Comparison of ENCODE assay signal across 1 cellular context in genomic region chr1:234558186-234558836, GRCh38.
TF ChIP-seq lines count a peak whose summit lies in the region.

No MANE protein-coding gene starts in this region.

TF ChIP-seq in K562, 482 proteins besides CTCF, POLR2A, EP300 and RAD21 (continued from another document and continues in another):
- TF ChIP-seq SMAD1 (IDR thresholded peaks at IDR 0.05; ENCODE audit: low read depth, low read length, partially characterized antibody) (no peak), KLF13 (tag; IDR thresholded peaks at IDR 0.05; ENCODE audit: borderline replicate concordance, low read depth) (no peak), CSDE1 (IDR thresholded peaks at IDR 0.05) (no peak), XRCC5 (IDR thresholded peaks at IDR 0.05; ENCODE audit: low read depth, low read length) (no peak), SRSF1 (IDR thresholded peaks at IDR 0.05; ENCODE audit: low read depth, low read length) (no peak), NFRKB (IDR thresholded peaks at IDR 0.05; ENCODE audit: low read depth) (no peak), CBX8 (IDR thresholded peaks at IDR 0.05; ENCODE audit: borderline replicate concordance, extremely low read depth, low read depth, low read length, poor library complexity, severe bottlenecking) (no peak), MCM3 (IDR thresholded peaks at IDR 0.05) (no peak), TAF15 (IDR thresholded peaks at IDR 0.05; ENCODE audit: low read depth, low read length) (no peak), ARID1B (IDR thresholded peaks at IDR 0.05) (peak; percentile 87), ID3 (CRISPR knock-in tag; IDR thresholded peaks at IDR 0.05) (no peak), ID3 (tag; IDR thresholded peaks at IDR 0.05) (no peak), PCBP2 (IDR thresholded peaks at IDR 0.05; ENCODE audit: low read depth, low read length, poor library complexity, severe bottlenecking) (no peak), SOX6 (IDR thresholded peaks at IDR 0.05) (peak; percentile 79), NR4A1 (CRISPR knock-in tag; IDR thresholded peaks at IDR 0.05) (no peak), NR4A1 (tag; IDR thresholded peaks at IDR 0.05) (no peak), NCOR1 (IDR thresholded peaks at IDR 0.05) (peak; percentile 74), CTBP1 (IDR thresholded peaks at IDR 0.05; ENCODE audit: borderline replicate concordance) (peak; percentile 67), MAFG (tag; conservative IDR thresholded peaks at IDR 0.05) (no peak), NELFE (IDR thresholded peaks at IDR 0.05; ENCODE audit: insufficient read depth, insufficient read length) (no peak), WHSC1 (IDR thresholded peaks at IDR 0.05; ENCODE audit: low read length) (no peak), ZNF146 (CRISPR knock-in tag; IDR thresholded peaks at IDR 0.05; ENCODE audit: unreplicated experiment) (no peak), ILF3 (IDR thresholded peaks at IDR 0.05; ENCODE audit: borderline replicate concordance) (no peak), ZNF592 (IDR thresholded peaks at IDR 0.05) (0 out of 2 replicates have a peak, but pooled peaks have one; percentile 40), TFE3 (CRISPR knock-in tag; IDR thresholded peaks at IDR 0.05) (no peak), BCLAF1 (IDR thresholded peaks at IDR 0.05; ENCODE audit: borderline replicate concordance in 1 of 2, control insufficient read depth in 1 of 2, low read depth in 2 of 2, low read length in 1 of 2) (no peak), MED1 (CRISPR knock-in tag; IDR thresholded peaks at IDR 0.05; ENCODE audit: borderline replicate concordance) (no peak), DPF2 (IDR thresholded peaks at IDR 0.05) (peak; percentile 72), RERE (CRISPR knock-in tag; IDR thresholded peaks at IDR 0.05; ENCODE audit: borderline replicate concordance) (no peak), ZNF354B (CRISPR knock-in tag; IDR thresholded peaks at IDR 0.05) (no peak), ZBTB9 (CRISPR knock-in tag; IDR thresholded peaks at IDR 0.05) (0 out of 2 replicates have a peak, but pooled peaks have one; percentile 46), TRIM24 (IDR thresholded peaks at IDR 0.05) (peak; percentile 31 to 71; a peak in 3 of 4 replicates), SAP30 (IDR thresholded peaks at IDR 0.05; ENCODE audit: borderline replicate concordance, insufficient read depth, low read depth, low read length, poor library complexity, severe bottlenecking) (no peak), FUS (optimal IDR thresholded peaks at IDR 0.05; ENCODE audit: low read depth, low read length) (no peak), HNRNPL (IDR thresholded peaks at IDR 0.05; ENCODE audit: low read depth, low read length) (no peak), U2AF1 (optimal IDR thresholded peaks at IDR 0.05; ENCODE audit: low read depth, low read length) (no peak), MAX (CRISPR knock-in tag; IDR thresholded peaks at IDR 0.05) (no peak), FOXJ2 (tag; IDR thresholded peaks at IDR 0.05) (peak; percentile 27; the same call in 1 of the 2 replicates), DLX4 (CRISPR knock-in tag; IDR thresholded peaks at IDR 0.05) (no peak), ATF7 (IDR thresholded peaks at IDR 0.05) (peak; percentile 64), ZNF699 (CRISPR knock-in tag; IDR thresholded peaks at IDR 0.05; ENCODE audit: insufficient replicate concordance) (no peak), BRF2 (IDR thresholded peaks at IDR 0.05; ENCODE audit: borderline replicate concordance, insufficient read depth, insufficient read length) (no peak), GTF3C2 (IDR thresholded peaks at IDR 0.05; ENCODE audit: borderline replicate concordance, extremely low read depth, insufficient read length) (no peak)
